1 cellular context compared by ENCODE assay signal in the genomic region with DNA sequence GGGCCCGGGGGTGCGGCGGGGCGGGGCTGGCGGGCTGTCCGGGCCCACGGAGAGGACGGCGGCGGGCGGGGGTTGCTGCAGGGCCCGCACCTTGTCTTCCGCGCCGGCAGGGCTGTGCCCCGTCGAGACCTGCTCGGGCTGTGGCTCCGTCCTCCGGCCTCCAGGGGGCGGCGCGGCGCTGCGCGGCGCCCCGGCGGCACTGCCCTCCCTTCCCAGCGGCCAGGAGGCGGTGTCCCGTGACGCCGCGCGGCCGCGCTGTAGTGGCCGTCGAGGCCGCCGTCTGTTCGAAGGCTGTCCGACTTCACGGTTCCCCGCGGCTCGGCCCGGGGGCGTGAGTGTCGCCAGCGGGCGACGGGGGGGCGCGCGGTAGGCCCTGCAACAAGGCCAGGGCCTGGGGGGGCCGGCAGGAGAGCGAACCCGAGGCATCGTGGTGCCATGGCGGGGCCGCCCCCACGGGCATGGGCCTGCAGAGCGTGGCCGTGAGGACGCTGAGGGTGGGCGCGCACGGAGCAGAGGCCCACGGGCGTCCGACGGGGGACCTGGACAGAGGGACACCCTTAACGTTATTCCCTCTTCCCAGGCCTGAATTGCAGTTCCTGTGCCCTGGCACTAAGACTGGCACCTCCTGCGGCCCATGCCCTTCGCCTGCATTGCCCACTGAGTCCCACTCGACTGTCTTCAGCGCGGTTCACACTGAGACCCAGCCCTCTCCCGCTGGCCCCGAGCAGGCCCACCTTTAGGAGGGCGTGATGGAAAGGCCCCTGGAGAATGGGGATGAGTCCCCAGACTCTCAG.
A peak's percentile ranks its signal among the peaks of the same experiment; 100 is the strongest.
TF ChIP-seq lines count a peak whose summit lies in the region.

A gene with protein sequence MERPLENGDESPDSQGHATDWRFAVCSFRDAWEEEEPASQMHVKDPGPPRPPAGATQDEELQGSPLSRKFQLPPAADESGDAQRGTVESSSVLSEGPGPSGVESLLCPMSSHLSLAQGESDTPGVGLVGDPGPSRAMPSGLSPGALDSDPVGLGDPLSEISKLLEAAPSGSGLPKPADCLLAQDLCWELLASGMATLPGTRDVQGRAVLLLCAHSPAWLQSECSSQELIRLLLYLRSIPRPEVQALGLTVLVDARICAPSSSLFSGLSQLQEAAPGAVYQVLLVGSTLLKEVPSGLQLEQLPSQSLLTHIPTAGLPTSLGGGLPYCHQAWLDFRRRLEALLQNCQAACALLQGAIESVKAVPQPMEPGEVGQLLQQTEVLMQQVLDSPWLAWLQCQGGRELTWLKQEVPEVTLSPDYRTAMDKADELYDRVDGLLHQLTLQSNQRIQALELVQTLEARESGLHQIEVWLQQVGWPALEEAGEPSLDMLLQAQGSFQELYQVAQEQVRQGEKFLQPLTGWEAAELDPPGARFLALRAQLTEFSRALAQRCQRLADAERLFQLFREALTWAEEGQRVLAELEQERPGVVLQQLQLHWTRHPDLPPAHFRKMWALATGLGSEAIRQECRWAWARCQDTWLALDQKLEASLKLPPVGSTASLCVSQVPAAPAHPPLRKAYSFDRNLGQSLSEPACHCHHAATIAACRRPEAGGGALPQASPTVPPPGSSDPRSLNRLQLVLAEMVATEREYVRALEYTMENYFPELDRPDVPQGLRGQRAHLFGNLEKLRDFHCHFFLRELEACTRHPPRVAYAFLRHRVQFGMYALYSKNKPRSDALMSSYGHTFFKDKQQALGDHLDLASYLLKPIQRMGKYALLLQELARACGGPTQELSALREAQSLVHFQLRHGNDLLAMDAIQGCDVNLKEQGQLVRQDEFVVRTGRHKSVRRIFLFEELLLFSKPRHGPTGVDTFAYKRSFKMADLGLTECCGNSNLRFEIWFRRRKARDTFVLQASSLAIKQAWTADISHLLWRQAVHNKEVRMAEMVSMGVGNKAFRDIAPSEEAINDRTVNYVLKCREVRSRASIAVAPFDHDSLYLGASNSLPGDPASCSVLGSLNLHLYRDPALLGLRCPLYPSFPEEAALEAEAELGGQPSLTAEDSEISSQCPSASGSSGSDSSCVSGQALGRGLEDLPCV (plus strand): TSS at position 237 of the 794 bp plus-strand sequence. CDS start 513 bp downstream, at position 750.

TF ChIP-seq in HepG2, 621 proteins besides CTCF, POLR2A, EP300 and RAD21 (continued from another document and continues in another):
- TF ChIP-seq, protein P1, sequence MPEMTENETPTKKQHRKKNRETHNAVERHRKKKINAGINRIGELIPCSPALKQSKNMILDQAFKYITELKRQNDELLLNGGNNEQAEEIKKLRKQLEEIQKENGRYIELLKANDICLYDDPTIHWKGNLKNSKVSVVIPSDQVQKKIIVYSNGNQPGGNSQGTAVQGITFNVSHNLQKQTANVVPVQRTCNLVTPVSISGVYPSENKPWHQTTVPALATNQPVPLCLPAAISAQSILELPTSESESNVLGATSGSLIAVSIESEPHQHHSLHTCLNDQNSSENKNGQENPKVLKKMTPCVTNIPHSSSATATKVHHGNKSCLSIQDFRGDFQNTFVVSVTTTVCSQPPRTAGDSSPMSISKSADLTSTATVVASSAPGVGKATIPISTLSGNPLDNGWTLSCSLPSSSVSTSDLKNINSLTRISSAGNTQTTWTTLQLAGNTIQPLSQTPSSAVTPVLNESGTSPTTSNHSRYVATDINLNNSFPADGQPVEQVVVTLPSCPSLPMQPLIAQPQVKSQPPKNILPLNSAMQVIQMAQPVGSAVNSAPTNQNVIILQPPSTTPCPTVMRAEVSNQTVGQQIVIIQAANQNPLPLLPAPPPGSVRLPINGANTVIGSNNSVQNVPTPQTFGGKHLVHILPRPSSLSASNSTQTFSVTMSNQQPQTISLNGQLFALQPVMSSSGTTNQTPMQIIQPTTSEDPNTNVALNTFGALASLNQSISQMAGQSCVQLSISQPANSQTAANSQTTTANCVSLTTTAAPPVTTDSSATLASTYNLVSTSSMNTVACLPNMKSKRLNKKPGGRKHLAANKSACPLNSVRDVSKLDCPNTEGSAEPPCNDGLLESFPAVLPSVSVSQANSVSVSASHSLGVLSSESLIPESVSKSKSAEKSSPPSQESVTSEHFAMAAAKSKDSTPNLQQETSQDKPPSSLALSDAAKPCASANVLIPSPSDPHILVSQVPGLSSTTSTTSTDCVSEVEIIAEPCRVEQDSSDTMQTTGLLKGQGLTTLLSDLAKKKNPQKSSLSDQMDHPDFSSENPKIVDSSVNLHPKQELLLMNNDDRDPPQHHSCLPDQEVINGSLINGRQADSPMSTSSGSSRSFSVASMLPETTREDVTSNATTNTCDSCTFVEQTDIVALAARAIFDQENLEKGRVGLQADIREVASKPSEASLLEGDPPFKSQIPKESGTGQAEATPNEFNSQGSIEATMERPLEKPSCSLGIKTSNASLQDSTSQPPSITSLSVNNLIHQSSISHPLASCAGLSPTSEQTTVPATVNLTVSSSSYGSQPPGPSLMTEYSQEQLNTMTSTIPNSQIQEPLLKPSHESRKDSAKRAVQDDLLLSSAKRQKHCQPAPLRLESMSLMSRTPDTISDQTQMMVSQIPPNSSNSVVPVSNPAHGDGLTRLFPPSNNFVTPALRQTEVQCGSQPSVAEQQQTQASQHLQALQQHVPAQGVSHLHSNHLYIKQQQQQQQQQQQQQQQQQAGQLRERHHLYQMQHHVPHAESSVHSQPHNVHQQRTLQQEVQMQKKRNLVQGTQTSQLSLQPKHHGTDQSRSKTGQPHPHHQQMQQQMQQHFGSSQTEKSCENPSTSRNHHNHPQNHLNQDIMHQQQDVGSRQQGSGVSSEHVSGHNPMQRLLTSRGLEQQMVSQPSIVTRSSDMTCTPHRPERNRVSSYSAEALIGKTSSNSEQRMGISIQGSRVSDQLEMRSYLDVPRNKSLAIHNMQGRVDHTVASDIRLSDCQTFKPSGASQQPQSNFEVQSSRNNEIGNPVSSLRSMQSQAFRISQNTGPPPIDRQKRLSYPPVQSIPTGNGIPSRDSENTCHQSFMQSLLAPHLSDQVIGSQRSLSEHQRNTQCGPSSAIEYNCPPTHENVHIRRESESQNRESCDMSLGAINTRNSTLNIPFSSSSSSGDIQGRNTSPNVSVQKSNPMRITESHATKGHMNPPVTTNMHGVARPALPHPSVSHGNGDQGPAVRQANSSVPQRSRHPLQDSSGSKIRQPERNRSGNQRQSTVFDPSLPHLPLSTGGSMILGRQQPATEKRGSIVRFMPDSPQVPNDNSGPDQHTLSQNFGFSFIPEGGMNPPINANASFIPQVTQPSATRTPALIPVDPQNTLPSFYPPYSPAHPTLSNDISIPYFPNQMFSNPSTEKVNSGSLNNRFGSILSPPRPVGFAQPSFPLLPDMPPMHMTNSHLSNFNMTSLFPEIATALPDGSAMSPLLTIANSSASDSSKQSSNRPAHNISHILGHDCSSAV (CRISPR knock-in tag; IDR thresholded peaks at IDR 0.05; ENCODE audit: borderline replicate concordance) = no peak
- TF ChIP-seq CHD2 (IDR thresholded peaks at IDR 0.05; ENCODE audit: low read depth, low read length) (no peak), PLRG1 (conservative IDR thresholded peaks at IDR 0.05) (no peak), NFKBIZ (CRISPR knock-in tag; IDR thresholded peaks at IDR 0.05) (peak; percentile 28; the same call in 1 of the 2 replicates), ZNF441 (CRISPR knock-in tag; IDR thresholded peaks at IDR 0.05; ENCODE audit: borderline replicate concordance) (peak; percentile 88), EZH2 (conservative IDR thresholded peaks at IDR 0.05; ENCODE audit: low read depth, low read length) (no peak), HDAC2 (CRISPR knock-in tag; IDR thresholded peaks at IDR 0.05) (0 out of 2 replicates have a peak, but pooled peaks have one; percentile 27), ZNF34 (CRISPR knock-in tag; IDR thresholded peaks at IDR 0.05; ENCODE audit: borderline replicate concordance) (no peak)
- TF ChIP-seq, protein P2, sequence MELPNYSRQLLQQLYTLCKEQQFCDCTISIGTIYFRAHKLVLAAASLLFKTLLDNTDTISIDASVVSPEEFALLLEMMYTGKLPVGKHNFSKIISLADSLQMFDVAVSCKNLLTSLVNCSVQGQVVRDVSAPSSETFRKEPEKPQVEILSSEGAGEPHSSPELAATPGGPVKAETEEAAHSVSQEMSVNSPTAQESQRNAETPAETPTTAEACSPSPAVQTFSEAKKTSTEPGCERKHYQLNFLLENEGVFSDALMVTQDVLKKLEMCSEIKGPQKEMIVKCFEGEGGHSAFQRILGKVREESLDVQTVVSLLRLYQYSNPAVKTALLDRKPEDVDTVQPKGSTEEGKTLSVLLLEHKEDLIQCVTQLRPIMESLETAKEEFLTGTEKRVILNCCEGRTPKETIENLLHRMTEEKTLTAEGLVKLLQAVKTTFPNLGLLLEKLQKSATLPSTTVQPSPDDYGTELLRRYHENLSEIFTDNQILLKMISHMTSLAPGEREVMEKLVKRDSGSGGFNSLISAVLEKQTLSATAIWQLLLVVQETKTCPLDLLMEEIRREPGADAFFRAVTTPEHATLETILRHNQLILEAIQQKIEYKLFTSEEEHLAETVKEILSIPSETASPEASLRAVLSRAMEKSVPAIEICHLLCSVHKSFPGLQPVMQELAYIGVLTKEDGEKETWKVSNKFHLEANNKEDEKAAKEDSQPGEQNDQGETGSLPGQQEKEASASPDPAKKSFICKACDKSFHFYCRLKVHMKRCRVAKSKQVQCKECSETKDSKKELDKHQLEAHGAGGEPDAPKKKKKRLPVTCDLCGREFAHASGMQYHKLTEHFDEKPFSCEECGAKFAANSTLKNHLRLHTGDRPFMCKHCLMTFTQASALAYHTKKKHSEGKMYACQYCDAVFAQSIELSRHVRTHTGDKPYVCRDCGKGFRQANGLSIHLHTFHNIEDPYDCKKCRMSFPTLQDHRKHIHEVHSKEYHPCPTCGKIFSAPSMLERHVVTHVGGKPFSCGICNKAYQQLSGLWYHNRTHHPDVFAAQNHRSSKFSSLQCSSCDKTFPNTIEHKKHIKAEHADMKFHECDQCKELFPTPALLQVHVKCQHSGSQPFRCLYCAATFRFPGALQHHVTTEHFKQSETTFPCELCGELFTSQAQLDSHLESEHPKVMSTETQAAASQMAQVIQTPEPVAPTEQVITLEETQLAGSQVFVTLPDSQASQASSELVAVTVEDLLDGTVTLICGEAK (IDR thresholded peaks at IDR 0.05) = no peak
- TF ChIP-seq, protein P2 (CRISPR knock-in tag; IDR thresholded peaks at IDR 0.05) = peak; percentile 62; the same call in 1 of the 2 replicates
- TF ChIP-seq, protein P3, sequence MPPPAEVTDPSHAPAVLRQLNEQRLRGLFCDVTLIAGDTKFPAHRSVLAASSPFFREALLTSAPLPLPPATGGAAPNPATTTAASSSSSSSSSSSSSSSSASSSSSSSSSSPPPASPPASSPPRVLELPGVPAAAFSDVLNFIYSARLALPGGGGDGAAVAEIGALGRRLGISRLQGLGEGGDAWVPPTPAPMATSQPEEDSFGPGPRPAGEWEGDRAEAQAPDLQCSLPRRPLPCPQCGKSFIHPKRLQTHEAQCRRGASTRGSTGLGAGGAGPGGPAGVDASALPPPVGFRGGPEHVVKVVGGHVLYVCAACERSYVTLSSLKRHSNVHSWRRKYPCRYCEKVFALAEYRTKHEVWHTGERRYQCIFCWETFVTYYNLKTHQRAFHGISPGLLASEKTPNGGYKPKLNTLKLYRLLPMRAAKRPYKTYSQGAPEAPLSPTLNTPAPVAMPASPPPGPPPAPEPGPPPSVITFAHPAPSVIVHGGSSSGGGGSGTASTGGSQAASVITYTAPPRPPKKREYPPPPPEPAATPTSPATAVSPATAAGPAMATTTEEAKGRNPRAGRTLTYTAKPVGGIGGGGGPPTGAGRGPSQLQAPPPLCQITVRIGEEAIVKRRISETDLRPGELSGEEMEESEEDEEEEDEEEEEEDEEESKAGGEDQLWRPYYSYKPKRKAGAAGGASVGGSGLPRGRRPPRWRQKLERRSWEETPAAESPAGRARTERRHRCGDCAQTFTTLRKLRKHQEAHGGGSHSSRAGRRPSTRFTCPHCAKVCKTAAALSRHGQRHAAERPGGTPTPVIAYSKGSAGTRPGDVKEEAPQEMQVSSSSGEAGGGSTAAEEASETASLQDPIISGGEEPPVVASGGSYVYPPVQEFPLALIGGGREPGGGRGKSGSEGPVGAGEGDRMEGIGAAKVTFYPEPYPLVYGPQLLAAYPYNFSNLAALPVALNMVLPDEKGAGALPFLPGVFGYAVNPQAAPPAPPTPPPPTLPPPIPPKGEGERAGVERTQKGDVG (CRISPR knock-in tag; IDR thresholded peaks at IDR 0.05; ENCODE audit: borderline replicate concordance) = no peak; the same call in 1 of the 2 replicates
- TF ChIP-seq, protein P4, sequence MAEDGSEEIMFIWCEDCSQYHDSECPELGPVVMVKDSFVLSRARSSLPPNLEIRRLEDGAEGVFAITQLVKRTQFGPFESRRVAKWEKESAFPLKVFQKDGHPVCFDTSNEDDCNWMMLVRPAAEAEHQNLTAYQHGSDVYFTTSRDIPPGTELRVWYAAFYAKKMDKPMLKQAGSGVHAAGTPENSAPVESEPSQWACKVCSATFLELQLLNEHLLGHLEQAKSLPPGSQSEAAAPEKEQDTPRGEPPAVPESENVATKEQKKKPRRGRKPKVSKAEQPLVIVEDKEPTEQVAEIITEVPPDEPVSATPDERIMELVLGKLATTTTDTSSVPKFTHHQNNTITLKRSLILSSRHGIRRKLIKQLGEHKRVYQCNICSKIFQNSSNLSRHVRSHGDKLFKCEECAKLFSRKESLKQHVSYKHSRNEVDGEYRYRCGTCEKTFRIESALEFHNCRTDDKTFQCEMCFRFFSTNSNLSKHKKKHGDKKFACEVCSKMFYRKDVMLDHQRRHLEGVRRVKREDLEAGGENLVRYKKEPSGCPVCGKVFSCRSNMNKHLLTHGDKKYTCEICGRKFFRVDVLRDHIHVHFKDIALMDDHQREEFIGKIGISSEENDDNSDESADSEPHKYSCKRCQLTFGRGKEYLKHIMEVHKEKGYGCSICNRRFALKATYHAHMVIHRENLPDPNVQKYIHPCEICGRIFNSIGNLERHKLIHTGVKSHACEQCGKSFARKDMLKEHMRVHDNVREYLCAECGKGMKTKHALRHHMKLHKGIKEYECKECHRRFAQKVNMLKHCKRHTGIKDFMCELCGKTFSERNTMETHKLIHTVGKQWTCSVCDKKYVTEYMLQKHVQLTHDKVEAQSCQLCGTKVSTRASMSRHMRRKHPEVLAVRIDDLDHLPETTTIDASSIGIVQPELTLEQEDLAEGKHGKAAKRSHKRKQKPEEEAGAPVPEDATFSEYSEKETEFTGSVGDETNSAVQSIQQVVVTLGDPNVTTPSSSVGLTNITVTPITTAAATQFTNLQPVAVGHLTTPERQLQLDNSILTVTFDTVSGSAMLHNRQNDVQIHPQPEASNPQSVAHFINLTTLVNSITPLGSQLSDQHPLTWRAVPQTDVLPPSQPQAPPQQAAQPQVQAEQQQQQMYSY (CRISPR knock-in tag; IDR thresholded peaks at IDR 0.05) = no peak
